In genomic region chr22:30327864-30328345, GRCh38 we compare ENCODE assay signal across 9 cellular contexts. TPM values are rescaled to one million over a fixed set of nuclear protein-coding genes. Genes with fewer than 3 reads are reported as not detected.
A peak's percentile ranks its signal among the peaks of the same experiment; 100 is the strongest.
DNase-seq lines count a peak whose midpoint lies in the region; ATAC-seq, FAIRE-seq and TF ChIP-seq lines count a peak whose summit lies in the region.
"Had no signal": no experiment of that assay in that cellular context is flagged by ENCODE, and none has a peak within 500 bp of the region (broad histone marks: within the 10 kb centered on the region; RNA-seq: fewer than 3 reads in every experiment).

No MANE protein-coding gene starts in this region.

- H3K9me1 ChIP-seq in keratinocyte (ENCODE audit: control insufficient read depth, extremely low read depth, insufficient read depth, low read length): peaks cover 5% of the 10 kb centered on the region

- H3K27ac ChIP-seq in keratinocyte (ENCODE audit: control insufficient read depth, insufficient read depth, low read length): peak overlapping the region; percentile 65
- peak overlapping the region; percentile 50 for H3K27ac ChIP-seq in temporal lobe (ENCODE audit: low read depth, low read length)

- peak overlapping the region; percentile 90 for H3K4me2 ChIP-seq in keratinocyte (ENCODE audit: control insufficient read depth, extremely low read depth, insufficient read depth, low read depth, low read length)

- H3K9me3 ChIP-seq in keratinocyte (ENCODE audit: control insufficient read depth, low read depth, low read length): no peaks in the 10 kb centered on the region

- POLR2A ChIA-PET in activated CD8-positive, alpha-beta T cell treated with anti-CD3 and anti-CD28 coated beads for 36 hours (lab: Charles Lee): interaction anchor here (0.8 to 8.5 kb wide), 12 partner anchors 8 to 97 kb away, joined by 3 to 68 read pairs (median 4); partner anchors contain the start of genes CCDC157 and SF3A1

- peak overlapping the region in 1 of 3 experiments; percentile 71 for H3K4me3 ChIP-seq in keratinocyte (ENCODE audit: control insufficient read depth in 2 of 3, extremely low read depth in 1 of 3, insufficient read depth in 2 of 3, low read depth in 1 of 3, low read length in 3 of 3)

- CTCF ChIA-PET in activated CD8-positive, alpha-beta memory T cell treated with anti-CD3 and anti-CD28 coated beads, Interleukin-2, amount 10 ng/mL, durations not matched to agents 7 days and 5 days (lab: Charles Lee): interaction anchor here (1.0 to 7.4 kb wide), 6 partner anchors 12 to 66 kb away, joined by 3 to 81 read pairs (median 7); partner anchors contain the start of gene CASTOR1
- CTCF ChIA-PET in activated CD8-positive, alpha-beta T cell treated with anti-CD3 and anti-CD28 coated beads for 36 hours (lab: Charles Lee): interaction anchor here (1.3 to 8.3 kb wide), 4 partner anchors 22 to 62 kb away, joined by 4 to 98 read pairs (median 6); partner anchors contain the start of genes CASTOR1 and RNF215

- no peaks in the 10 kb centered on the region for H3K27me3 Mint-ChIP-seq in activated CD8-positive, alpha-beta memory T cell treated with anti-CD3 and anti-CD28 coated beads, Interleukin-2, amount 10 ng/mL, durations not matched to agents 7 days and 5 days
- H3K27me3 Mint-ChIP-seq in activated CD8-positive, alpha-beta T cell treated with anti-CD3 and anti-CD28 coated beads for 36 hours: no peaks in the 10 kb centered on the region

- TF ChIP-seq CTCF in activated CD8-positive, alpha-beta T cell treated with anti-CD3 and anti-CD28 coated beads for 36 hours (IDR thresholded peaks at IDR 0.05): no peak
- TF ChIP-seq CTCF in keratinocyte (optimal IDR thresholded peaks at IDR 0.05 in 1 of 3, IDR thresholded peaks at IDR 0.05 in 1 of 3, conservative IDR thresholded peaks at IDR 0.05 in 1 of 3; ENCODE audit: extremely low read depth in 1 of 3, insufficient read depth in 2 of 3, low read length in 3 of 3): peak; percentile 40 to 63 (median 59)

- H3K4me1 Mint-ChIP-seq in activated CD8-positive, alpha-beta memory T cell treated with anti-CD3 and anti-CD28 coated beads, Interleukin-2, amount 10 ng/mL, durations not matched to agents 7 days and 5 days: peaks cover 45% of the 10 kb centered on the region
- H3K4me1 Mint-ChIP-seq in activated CD8-positive, alpha-beta T cell treated with anti-CD3 and anti-CD28 coated beads for 36 hours (ENCODE audit: low read depth): peaks cover 37% of the 10 kb centered on the region

- dilution Hi-C loops in keratinocyte (cut with MboI; ENCODE audit: extremely low pct_ligation_motif_present, low sequenced_read_pairs): no loop called here

- no peaks in the 10 kb centered on the region for H3K9me3 Mint-ChIP-seq in activated CD8-positive, alpha-beta memory T cell treated with anti-CD3 and anti-CD28 coated beads, Interleukin-2, amount 10 ng/mL, durations not matched to agents 7 days and 5 days (ENCODE audit: low read depth)
- no peaks in the 10 kb centered on the region for H3K9me3 Mint-ChIP-seq in activated CD8-positive, alpha-beta T cell treated with anti-CD3 and anti-CD28 coated beads for 36 hours

- peak overlapping the region; percentile 76 for H3K27ac Mint-ChIP-seq in activated CD8-positive, alpha-beta memory T cell treated with anti-CD3 and anti-CD28 coated beads, Interleukin-2, amount 10 ng/mL, durations not matched to agents 7 days and 5 days
- H3K27ac Mint-ChIP-seq in activated CD8-positive, alpha-beta T cell treated with anti-CD3 and anti-CD28 coated beads for 36 hours: no peak overlapping the region

- H3K27me3 ChIP-seq in keratinocyte (ENCODE audit: control insufficient read depth, extremely low read depth, insufficient read depth, low read length): no peaks in the 10 kb centered on the region

- H3K9ac ChIP-seq in keratinocyte (ENCODE audit: control insufficient read depth, extremely low read depth, insufficient read depth, low read length): peak overlapping the region; percentile 76

- H3K4me3 Mint-ChIP-seq in activated CD8-positive, alpha-beta memory T cell treated with anti-CD3 and anti-CD28 coated beads, Interleukin-2, amount 10 ng/mL, durations not matched to agents 7 days and 5 days: peak overlapping the region; percentile 88
- H3K4me3 Mint-ChIP-seq in activated CD8-positive, alpha-beta T cell treated with anti-CD3 and anti-CD28 coated beads for 36 hours: peak overlapping the region; percentile 81

- peaks cover 32% of the 10 kb centered on the region for H3K4me1 ChIP-seq in keratinocyte (ENCODE audit: control insufficient read depth, extremely low read depth, insufficient read depth, low read length)

- peaks cover 28% of the 10 kb centered on the region for H3K79me2 ChIP-seq in keratinocyte (ENCODE audit: control insufficient read depth, insufficient read depth, low read length)

- intact Hi-C loops in activated CD8-positive, alpha-beta T cell treated with anti-CD3 and anti-CD28 coated beads for 36 hours (cut with micrococcal nuclease): no loop called here

- H3K36me3 Mint-ChIP-seq in activated CD8-positive, alpha-beta memory T cell treated with anti-CD3 and anti-CD28 coated beads, Interleukin-2, amount 10 ng/mL, durations not matched to agents 7 days and 5 days: peaks cover 36% of the 10 kb centered on the region
- peaks cover 24% of the 10 kb centered on the region for H3K36me3 Mint-ChIP-seq in activated CD8-positive, alpha-beta T cell treated with anti-CD3 and anti-CD28 coated beads for 36 hours (ENCODE audit: low read depth)

- peak; percentile 64 for FAIRE-seq in keratinocyte (lab: Jason Lieb, UNC)

- ATAC-seq in activated CD8-positive, alpha-beta memory T cell treated with anti-CD3 and anti-CD28 coated beads, Interleukin-2, amount 10 ng/mL, durations not matched to agents 7 days and 5 days: no peak
- ATAC-seq in activated CD8-positive, alpha-beta T cell treated with anti-CD3 and anti-CD28 coated beads for 36 hours: no peak

- H2AFZ ChIP-seq in keratinocyte (ENCODE audit: control insufficient read depth, low read length): peak overlapping the region; percentile 19

- peaks cover 4% of the 10 kb centered on the region for H4K20me1 ChIP-seq in keratinocyte (ENCODE audit: control insufficient read depth, extremely low read depth, insufficient read depth, low read length)

- no peak for DNase-seq in activated CD8-positive, alpha-beta memory T cell treated with anti-CD3 and anti-CD28 coated beads, Interleukin-2, amount 10 ng/mL, durations not matched to agents 7 days and 5 days
- DNase-seq in activated CD8-positive, alpha-beta memory T cell treated with anti-CD3 and anti-CD28 coated beads, Interleukin-2, amount 50 U/mL, for 4 hours: no peak
- no peak for DNase-seq in activated CD8-positive, alpha-beta T cell treated with anti-CD3 and anti-CD28 coated beads for 36 hours
- no peak for DNase-seq in keratinocyte (ENCODE audit: low read depth, low spot score)
- DNase-seq in globus pallidus (ENCODE audit: low spot score): no peak
- no peak for DNase-seq in NOMO-1 treated with DMSO at 0.1 percent for 48 hours (lab: John Stamatoyannopoulos, UW; ENCODE audit: unreplicated experiment)
- no peak for DNase-seq in D341Med (ENCODE audit: low spot score)
- DNase-seq: NCI-H1694 treated with DMSO at 0.1 percent for 48 hours had no signal

- peaks cover 5 to 18% of the 10 kb centered on the region in 2 experiments for H3K36me3 ChIP-seq in keratinocyte (ENCODE audit: control insufficient read depth in 2 of 2, extremely low read depth in 1 of 2, insufficient read depth in 2 of 2, low read length in 2 of 2)

RNA-seq across cellular contexts. Expression of gene TBC1D10A, which starts 1.2 kb away (rescaled TPM):
- total RNA-seq in activated CD8-positive, alpha-beta memory T cell treated with anti-CD3 and anti-CD28 coated beads, Interleukin-2, amount 10 ng/mL, durations not matched to agents 7 days and 5 days: 10 to 100 TPM; 32.2 to 48.1 TPM
- total RNA-seq in activated CD8-positive, alpha-beta T cell treated with anti-CD3 and anti-CD28 coated beads for 36 hours: 10 to 100 TPM; 20.5 to 21.1 TPM
- 15.0 to 27.4 TPM (median 17.8 TPM) in 3 replicates for polyA plus RNA-seq in keratinocyte
- 9.0 TPM for polyA plus RNA-seq in keratinocyte (2011; ENCODE audit: low read depth)
- 13.3 and 24.4 TPM in 2 replicates for polyA plus RNA-seq in keratinocyte (2011; cell fraction: cytosol; rRNA removed)
- polyA plus RNA-seq in keratinocyte (2011; cell fraction: nucleus; rRNA removed): 35.0 and 48.4 TPM in 2 replicates
- polyA plus RNA-seq in keratinocyte (2012; ENCODE audit: low replicate concordance): 16.3 and 26.8 TPM in 2 replicates
- 12.1 to 20.4 TPM (median 17.8 TPM) in 3 replicates for polyA minus RNA-seq in keratinocyte
- 27.6 TPM for polyA minus RNA-seq in keratinocyte (2011; cell fraction: cytosol; rRNA and poly(A)+ RNA removed)
- polyA minus RNA-seq in keratinocyte (2011; cell fraction: nucleus; rRNA and poly(A)+ RNA removed): 16.2 and 30.5 TPM in 2 replicates
- total RNA-seq in temporal lobe: 9.3 TPM

RNA-seq across cellular contexts. Expression of gene SF3A1, which starts 28.8 kb away (rescaled TPM):
- total RNA-seq in activated CD8-positive, alpha-beta memory T cell treated with anti-CD3 and anti-CD28 coated beads, Interleukin-2, amount 10 ng/mL, durations not matched to agents 7 days and 5 days: 100 to 1,000 TPM; 214 to 267 TPM
- total RNA-seq in activated CD8-positive, alpha-beta T cell treated with anti-CD3 and anti-CD28 coated beads for 36 hours: 100 to 1,000 TPM; 252 to 262 TPM
- polyA plus RNA-seq in keratinocyte: 17.9 to 63.6 TPM (median 34.2 TPM) in 3 replicates
- polyA plus RNA-seq in keratinocyte (2011; ENCODE audit: low read depth): 62.3 TPM
- polyA plus RNA-seq in keratinocyte (2011; cell fraction: cytosol; rRNA removed): 30.3 and 56.2 TPM in 2 replicates
- polyA plus RNA-seq in keratinocyte (2011; cell fraction: nucleus; rRNA removed): 59.8 and 62.1 TPM in 2 replicates
- polyA plus RNA-seq in keratinocyte (2012; ENCODE audit: low replicate concordance): 35.8 and 77.0 TPM in 2 replicates
- polyA minus RNA-seq in keratinocyte: 34.8 to 565 TPM (median 64.1 TPM) in 3 replicates
- polyA minus RNA-seq in keratinocyte (2011; cell fraction: cytosol; rRNA and poly(A)+ RNA removed): 120 TPM
- polyA minus RNA-seq in keratinocyte (2011; cell fraction: nucleus; rRNA and poly(A)+ RNA removed): 45.7 and 82.6 TPM in 2 replicates
- 18.2 TPM for total RNA-seq in temporal lobe

RNA-seq across cellular contexts. Expression of gene CCDC157, which starts 28.9 kb away (rescaled TPM):
- total RNA-seq in activated CD8-positive, alpha-beta memory T cell treated with anti-CD3 and anti-CD28 coated beads, Interleukin-2, amount 10 ng/mL, durations not matched to agents 7 days and 5 days: 1 to 10 TPM; 4.9 to 6.2 TPM
- total RNA-seq in activated CD8-positive, alpha-beta T cell treated with anti-CD3 and anti-CD28 coated beads for 36 hours: 1 to 10 TPM; 2.2 to 2.4 TPM
- polyA plus RNA-seq in keratinocyte: 1.3 to 2.2 TPM (median 1.6 TPM) in 3 replicates
- 0.94 TPM for polyA plus RNA-seq in keratinocyte (2011; ENCODE audit: low read depth)
- polyA plus RNA-seq in keratinocyte (2011; cell fraction: cytosol; rRNA removed): 0.94 and 1.6 TPM in 2 replicates
- polyA plus RNA-seq in keratinocyte (2011; cell fraction: nucleus; rRNA removed): 1.4 and 1.9 TPM in 2 replicates
- 0.49 and 1.6 TPM in 2 replicates for polyA plus RNA-seq in keratinocyte (2012; ENCODE audit: low replicate concordance)
- 0.74 to 1.8 TPM (median 0.92 TPM) in 3 replicates for polyA minus RNA-seq in keratinocyte
- polyA minus RNA-seq in keratinocyte (2011; cell fraction: cytosol; rRNA and poly(A)+ RNA removed): 1.2 TPM
- polyA minus RNA-seq in keratinocyte (2011; cell fraction: nucleus; rRNA and poly(A)+ RNA removed): 0.63 and 1.8 TPM in 2 replicates
- 3.4 TPM for total RNA-seq in temporal lobe

RNA-seq across cellular contexts. Expression of gene CASTOR1, which starts 38.6 kb away (rescaled TPM):
- 10 to 100 TPM in 1 of 2 experiments, 1 to 10 TPM in 1; 8.7 to 10.2 TPM for total RNA-seq in activated CD8-positive, alpha-beta memory T cell treated with anti-CD3 and anti-CD28 coated beads, Interleukin-2, amount 10 ng/mL, durations not matched to agents 7 days and 5 days
- 1 to 10 TPM; 4.2 to 5.1 TPM for total RNA-seq in activated CD8-positive, alpha-beta T cell treated with anti-CD3 and anti-CD28 coated beads for 36 hours
- 6.7 to 20.0 TPM (median 9.1 TPM) in 3 replicates for polyA plus RNA-seq in keratinocyte
- polyA plus RNA-seq in keratinocyte (2011; ENCODE audit: low read depth): 0.81 TPM
- 8.4 and 12.7 TPM in 2 replicates for polyA plus RNA-seq in keratinocyte (2011; cell fraction: cytosol; rRNA removed)
- 20.0 and 22.1 TPM in 2 replicates for polyA plus RNA-seq in keratinocyte (2011; cell fraction: nucleus; rRNA removed)
- 7.4 and 13.7 TPM in 2 replicates for polyA plus RNA-seq in keratinocyte (2012; ENCODE audit: low replicate concordance)
- 8.1 to 12.6 TPM in 2 of 3 replicates, not detected in the other for polyA minus RNA-seq in keratinocyte
- polyA minus RNA-seq in keratinocyte (2011; cell fraction: cytosol; rRNA and poly(A)+ RNA removed): 30.7 TPM
- polyA minus RNA-seq in keratinocyte (2011; cell fraction: nucleus; rRNA and poly(A)+ RNA removed): 5.5 and 6.6 TPM in 2 replicates
- total RNA-seq in temporal lobe: 1.5 TPM

RNA-seq across cellular contexts. Expression of gene RNF215, which starts 59.3 kb away (rescaled TPM):
- total RNA-seq in activated CD8-positive, alpha-beta memory T cell treated with anti-CD3 and anti-CD28 coated beads, Interleukin-2, amount 10 ng/mL, durations not matched to agents 7 days and 5 days: 10 to 100 TPM in 1 of 2 experiments, 1 to 10 TPM in 1; 8.5 to 10.5 TPM
- 1 to 10 TPM; 7.1 to 7.2 TPM for total RNA-seq in activated CD8-positive, alpha-beta T cell treated with anti-CD3 and anti-CD28 coated beads for 36 hours
- polyA plus RNA-seq in keratinocyte: 5.1 to 17.0 TPM (median 8.3 TPM) in 3 replicates
- 2.7 TPM for polyA plus RNA-seq in keratinocyte (2011; ENCODE audit: low read depth)
- polyA plus RNA-seq in keratinocyte (2011; cell fraction: cytosol; rRNA removed): 3.8 and 6.9 TPM in 2 replicates
- 26.7 and 36.1 TPM in 2 replicates for polyA plus RNA-seq in keratinocyte (2011; cell fraction: nucleus; rRNA removed)
- polyA plus RNA-seq in keratinocyte (2012; ENCODE audit: low replicate concordance): 5.4 and 8.1 TPM in 2 replicates
- polyA minus RNA-seq in keratinocyte: 11.9 to 13.2 TPM (median 13.0 TPM) in 3 replicates
- polyA minus RNA-seq in keratinocyte (2011; cell fraction: cytosol; rRNA and poly(A)+ RNA removed): 15.9 TPM
- 10.3 and 12.4 TPM in 2 replicates for polyA minus RNA-seq in keratinocyte (2011; cell fraction: nucleus; rRNA and poly(A)+ RNA removed)
- 13.8 TPM for total RNA-seq in temporal lobe

Comparison
In these comparisons a context has a peak if more than half of its experiments do, and no peak if none do; other contexts are left out.
1. RNA of gene SF3A1, which starts 28.8 kb away (total RNA-seq): 214 to 267 TPM in activated CD8-positive, alpha-beta memory T cell treated with anti-CD3 and anti-CD28 coated beads, Interleukin-2, amount 10 ng/mL, durations not matched to agents 7 days and 5 days and 252 to 262 TPM in activated CD8-positive, alpha-beta T cell treated with anti-CD3 and anti-CD28 coated beads for 36 hours; 18.2 TPM in temporal lobe (single experiment); every median in the first group is over 10 times any median in the second.